In the genomic region with DNA sequence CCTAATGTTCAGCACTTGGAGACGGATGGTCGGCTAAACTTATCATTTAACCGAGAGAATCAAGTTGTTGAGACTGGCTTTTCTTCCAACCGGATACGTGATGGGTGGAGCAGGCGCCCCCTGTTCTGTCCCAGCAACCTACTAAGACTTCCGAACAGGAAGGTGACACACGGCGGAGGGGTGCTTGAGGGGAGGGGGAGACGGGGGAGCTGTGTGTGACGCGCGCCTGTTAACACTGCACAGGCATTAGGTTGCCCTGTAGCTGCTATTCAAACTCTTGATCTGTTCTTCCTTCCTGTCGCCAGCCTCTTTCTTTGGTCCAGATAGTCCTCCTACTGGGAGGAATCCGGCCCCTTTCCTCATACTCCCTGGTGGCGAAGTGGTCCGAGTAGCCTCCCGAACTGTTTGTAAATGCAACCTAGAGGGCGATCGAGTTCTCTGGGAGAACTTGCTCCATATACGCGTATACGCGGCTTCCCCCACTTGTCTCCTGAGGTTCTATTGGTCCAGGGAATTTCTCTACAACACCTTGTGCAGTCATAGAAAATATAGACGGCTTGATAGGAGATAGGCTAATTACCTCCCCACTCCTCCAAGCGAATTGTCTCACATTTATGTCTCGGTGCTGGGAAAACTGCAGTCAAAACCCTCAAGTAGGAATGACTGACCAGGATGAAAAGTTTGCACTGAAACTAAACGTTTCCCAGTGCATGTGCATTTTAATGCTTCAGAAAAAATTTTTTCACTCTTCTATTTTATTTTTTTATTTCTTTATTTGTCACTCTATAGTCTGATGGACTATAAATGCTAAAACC, we compare ENCODE assay signal across 8 cellular contexts.
DNase-seq lines count a peak whose midpoint lies in the region; ATAC-seq and TF ChIP-seq lines count a peak whose summit lies in the region.

No MANE protein-coding gene starts in this region.

- H3K9me3 ChIP-seq in DOHH2 (ENCODE audit: control insufficient read depth, insufficient read depth, low read length) (no peaks in the 10 kb centered on the region), HUES6 (ENCODE audit: control insufficient read depth, insufficient read depth, low read depth, low read length) (no peaks in the 10 kb centered on the region), subcutaneous abdominal adipose tissue (ENCODE audit: control insufficient read depth in 5 of 5, low read length in 5 of 5) (no peaks in the 10 kb centered on the region)

- peak; percentile 5; the same call in 2 of the 3 replicates for ATAC-seq in SK-N-SH treated with all-trans-retinoic acid at 6 μM for 48 hours

- H3K4me3 ChIP-seq in DOHH2 (ENCODE audit: low read length), result peak overlapping the region; percentile 82
- H3K4me3 ChIP-seq in HUES6 (ENCODE audit: low read depth, low read length), result peak overlapping the region; percentile 31
- peak overlapping the region; percentile 35 to 71 (median 60) for H3K4me3 ChIP-seq in subcutaneous abdominal adipose tissue (ENCODE audit: low read depth in 1 of 5, low read length in 5 of 5)

- H3K9ac ChIP-seq in HUES6 (ENCODE audit: low read length) (no peak overlapping the region), subcutaneous abdominal adipose tissue (ENCODE audit: low read length in 5 of 5) (peak overlapping the region in 3 of 5 donors; percentile 16 to 62 (median 48))

- DNase-seq in glomerular visceral epithelial cell (ENCODE audit: extremely low spot score), result peak; percentile 87
- DNase-seq in nucleus accumbens (lab: John Stamatoyannopoulos, UW), result peak; percentile 18 to 88 (median 72)
- no peak for DNase-seq in GM19240 (ENCODE audit: insufficient read length, low spot score)

- no peaks in the 10 kb centered on the region for H3K27me3 Mint-ChIP-seq in activated naive CD8-positive, alpha-beta T cell

- peak; percentile 88 for TF ChIP-seq CTCF in DOHH2 (IDR thresholded peaks at IDR 0.05; ENCODE audit: low read depth, low read length, poor library complexity, severe bottlenecking)

- peaks cover 32% of the 10 kb centered on the region for H3K27me3 ChIP-seq in DOHH2 (ENCODE audit: control insufficient read depth, low read length)
- H3K27me3 ChIP-seq in HUES6 (ENCODE audit: control insufficient read depth, insufficient read depth, low read length), result peaks cover 14% of the 10 kb centered on the region
- no peaks in the 10 kb centered on the region for H3K27me3 ChIP-seq in subcutaneous abdominal adipose tissue (ENCODE audit: control insufficient read depth in 5 of 5, insufficient read depth in 4 of 5, low read length in 5 of 5)

- H3K27ac ChIP-seq in DOHH2 (ENCODE audit: low read depth, low read length) (no peak overlapping the region), HUES6 (ENCODE audit: low read depth, low read length) (no peak overlapping the region), subcutaneous abdominal adipose tissue (ENCODE audit: low read depth, low read length) (peak overlapping the region; percentile 93)

- H3K36me3 ChIP-seq in DOHH2 (ENCODE audit: control insufficient read depth, low read length) (no peaks in the 10 kb centered on the region), HUES6 (ENCODE audit: control insufficient read depth, insufficient read depth, low read length) (peaks cover 4% of the 10 kb centered on the region), subcutaneous abdominal adipose tissue (ENCODE audit: control insufficient read depth in 5 of 5, insufficient read depth in 5 of 5, low read length in 5 of 5) (peaks cover 0 to 5% (median 1%) of the 10 kb centered on the region in 5 donors)

- H3K4me1 Mint-ChIP-seq in activated naive CD8-positive, alpha-beta T cell (ENCODE audit: low read depth), result peaks cover 44% of the 10 kb centered on the region

- H3K27ac Mint-ChIP-seq in activated naive CD8-positive, alpha-beta T cell, result peak overlapping the region; percentile 91

- no peaks in the 10 kb centered on the region for H3K79me2 ChIP-seq in DOHH2 (ENCODE audit: control insufficient read depth, low read length)

- H4K20me1 ChIP-seq in DOHH2 (ENCODE audit: control insufficient read depth, insufficient read depth, low read depth, low read length), result no peaks in the 10 kb centered on the region

- peak overlapping the region; percentile 95 for H3K4me2 ChIP-seq in DOHH2 (ENCODE audit: low read length)

- no peaks in the 10 kb centered on the region for H3K9me3 Mint-ChIP-seq in activated naive CD8-positive, alpha-beta T cell (ENCODE audit: low read depth)

- no peaks in the 10 kb centered on the region for H3K9me2 ChIP-seq in DOHH2 (replicated peaks; ENCODE audit: control insufficient read depth, low read length)

- H3K4me1 ChIP-seq in DOHH2 (ENCODE audit: control insufficient read depth, low read length) (peaks cover 38% of the 10 kb centered on the region), HUES6 (ENCODE audit: control insufficient read depth, insufficient read depth, low read length) (peaks cover 32% of the 10 kb centered on the region), subcutaneous abdominal adipose tissue (ENCODE audit: control insufficient read depth in 5 of 5, insufficient read depth in 5 of 5, low read length in 5 of 5) (peaks cover 2 to 39% (median 32%) of the 10 kb centered on the region in 5 donors)

- H3K4me3 Mint-ChIP-seq in activated naive CD8-positive, alpha-beta T cell, result peak overlapping the region; percentile 96

- no peaks in the 10 kb centered on the region for H3K36me3 Mint-ChIP-seq in activated naive CD8-positive, alpha-beta T cell

- H3F3A ChIP-seq in DOHH2 (ENCODE audit: control insufficient read depth, insufficient read depth), result 0 out of 2 replicates have a peak, but pooled peaks cover 2% of the 10 kb centered on the region

TF ChIP-seq in SK-N-SH treated with all-trans-retinoic acid at 6 μM for 48 hours, 23 proteins besides CTCF, POLR2A, EP300 and RAD21:
- no peak for TF ChIP-seq ZC3H10 (CRISPR knock-in tag; IDR thresholded peaks at IDR 0.05)
- no peak for TF ChIP-seq TOX (CRISPR knock-in tag; IDR thresholded peaks at IDR 0.05; ENCODE audit: borderline replicate concordance)
- TF ChIP-seq ESRRG (CRISPR knock-in tag; IDR thresholded peaks at IDR 0.05), result no peak
- no peak for TF ChIP-seq ISL1 (CRISPR knock-in tag; IDR thresholded peaks at IDR 0.05)
- TF ChIP-seq, protein P1, sequence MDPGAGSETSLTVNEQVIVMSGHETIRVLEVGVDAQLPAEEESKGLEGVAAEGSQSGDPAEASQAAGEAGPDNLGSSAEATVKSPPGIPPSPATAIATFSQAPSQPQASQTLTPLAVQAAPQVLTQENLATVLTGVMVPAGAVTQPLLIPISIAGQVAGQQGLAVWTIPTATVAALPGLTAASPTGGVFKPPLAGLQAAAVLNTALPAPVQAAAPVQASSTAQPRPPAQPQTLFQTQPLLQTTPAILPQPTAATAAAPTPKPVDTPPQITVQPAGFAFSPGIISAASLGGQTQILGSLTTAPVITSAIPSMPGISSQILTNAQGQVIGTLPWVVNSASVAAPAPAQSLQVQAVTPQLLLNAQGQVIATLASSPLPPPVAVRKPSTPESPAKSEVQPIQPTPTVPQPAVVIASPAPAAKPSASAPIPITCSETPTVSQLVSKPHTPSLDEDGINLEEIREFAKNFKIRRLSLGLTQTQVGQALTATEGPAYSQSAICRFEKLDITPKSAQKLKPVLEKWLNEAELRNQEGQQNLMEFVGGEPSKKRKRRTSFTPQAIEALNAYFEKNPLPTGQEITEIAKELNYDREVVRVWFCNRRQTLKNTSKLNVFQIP (CRISPR knock-in tag; IDR thresholded peaks at IDR 0.05; ENCODE audit: borderline replicate concordance, low read depth), result no peak
- TF ChIP-seq OSR1 (CRISPR knock-in tag; IDR thresholded peaks at IDR 0.05), result no peak
- TF ChIP-seq GLIS3 (CRISPR knock-in tag; IDR thresholded peaks at IDR 0.05), result no peak
- no peak for TF ChIP-seq ZNF565 (CRISPR knock-in tag; conservative IDR thresholded peaks at IDR 0.05; ENCODE audit: low read depth)
- TF ChIP-seq, protein P2, sequence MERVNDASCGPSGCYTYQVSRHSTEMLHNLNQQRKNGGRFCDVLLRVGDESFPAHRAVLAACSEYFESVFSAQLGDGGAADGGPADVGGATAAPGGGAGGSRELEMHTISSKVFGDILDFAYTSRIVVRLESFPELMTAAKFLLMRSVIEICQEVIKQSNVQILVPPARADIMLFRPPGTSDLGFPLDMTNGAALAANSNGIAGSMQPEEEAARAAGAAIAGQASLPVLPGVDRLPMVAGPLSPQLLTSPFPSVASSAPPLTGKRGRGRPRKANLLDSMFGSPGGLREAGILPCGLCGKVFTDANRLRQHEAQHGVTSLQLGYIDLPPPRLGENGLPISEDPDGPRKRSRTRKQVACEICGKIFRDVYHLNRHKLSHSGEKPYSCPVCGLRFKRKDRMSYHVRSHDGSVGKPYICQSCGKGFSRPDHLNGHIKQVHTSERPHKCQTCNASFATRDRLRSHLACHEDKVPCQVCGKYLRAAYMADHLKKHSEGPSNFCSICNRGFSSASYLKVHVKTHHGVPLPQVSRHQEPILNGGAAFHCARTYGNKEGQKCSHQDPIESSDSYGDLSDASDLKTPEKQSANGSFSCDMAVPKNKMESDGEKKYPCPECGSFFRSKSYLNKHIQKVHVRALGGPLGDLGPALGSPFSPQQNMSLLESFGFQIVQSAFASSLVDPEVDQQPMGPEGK (CRISPR knock-in tag; IDR thresholded peaks at IDR 0.05; ENCODE audit: borderline replicate concordance), result no peak
- no peak for TF ChIP-seq ARNTL (CRISPR knock-in tag; IDR thresholded peaks at IDR 0.05; ENCODE audit: borderline replicate concordance, low read depth)
- TF ChIP-seq, protein P3, sequence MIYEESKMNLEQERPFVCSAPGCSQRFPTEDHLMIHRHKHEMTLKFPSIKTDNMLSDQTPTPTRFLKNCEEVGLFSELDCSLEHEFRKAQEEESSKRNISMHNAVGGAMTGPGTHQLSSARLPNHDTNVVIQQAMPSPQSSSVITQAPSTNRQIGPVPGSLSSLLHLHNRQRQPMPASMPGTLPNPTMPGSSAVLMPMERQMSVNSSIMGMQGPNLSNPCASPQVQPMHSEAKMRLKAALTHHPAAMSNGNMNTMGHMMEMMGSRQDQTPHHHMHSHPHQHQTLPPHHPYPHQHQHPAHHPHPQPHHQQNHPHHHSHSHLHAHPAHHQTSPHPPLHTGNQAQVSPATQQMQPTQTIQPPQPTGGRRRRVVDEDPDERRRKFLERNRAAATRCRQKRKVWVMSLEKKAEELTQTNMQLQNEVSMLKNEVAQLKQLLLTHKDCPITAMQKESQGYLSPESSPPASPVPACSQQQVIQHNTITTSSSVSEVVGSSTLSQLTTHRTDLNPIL (CRISPR knock-in tag; IDR thresholded peaks at IDR 0.05; ENCODE audit: low read depth), result no peak
- no peak for TF ChIP-seq ZNF8 (CRISPR knock-in tag; IDR thresholded peaks at IDR 0.05)
- TF ChIP-seq RARB (CRISPR knock-in tag; IDR thresholded peaks at IDR 0.05), result no peak
TF ChIP-seq in SK-N-SH treated with all-trans-retinoic acid at 6 μM for 48 hours: peak in this region for 0.

Comparison
In these comparisons a context has a peak if more than half of its experiments do, and no peak if none do; other contexts are left out.
1. H3K4me3 ChIP-seq: peak in every context shown above with its lines; median percentile 82 in DOHH2; 60 in subcutaneous abdominal adipose tissue; 31 in HUES6.